In the genomic region with DNA sequence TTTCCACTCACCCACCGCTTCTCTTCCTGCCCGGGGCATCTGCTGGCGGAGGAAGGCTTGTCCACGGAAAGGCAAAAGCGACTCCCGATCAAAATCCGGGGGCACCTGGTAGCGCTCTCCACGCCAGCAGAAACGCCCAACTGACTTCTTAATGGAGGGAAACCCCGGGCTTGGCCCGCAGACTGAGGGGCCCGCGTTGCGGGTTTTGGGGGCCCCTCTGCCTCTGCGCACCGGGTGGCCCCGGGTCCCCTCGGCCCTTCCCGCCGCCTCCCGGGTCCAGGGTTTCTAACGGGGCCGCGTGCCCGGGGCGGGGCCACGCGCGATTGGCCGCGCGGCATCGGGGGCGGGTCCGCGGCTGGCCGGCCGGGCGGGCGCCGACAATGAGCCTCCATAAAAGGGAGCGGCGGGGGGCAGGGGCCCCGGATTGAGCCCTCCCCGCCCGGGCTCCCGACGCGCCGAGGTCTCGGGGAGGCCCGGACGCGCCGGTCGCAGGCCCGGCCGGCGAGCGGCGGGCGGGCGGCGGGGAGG, we compare ENCODE assay signal across 1 cellular context.
TF ChIP-seq lines count a peak whose summit lies in the region.

A gene with protein sequence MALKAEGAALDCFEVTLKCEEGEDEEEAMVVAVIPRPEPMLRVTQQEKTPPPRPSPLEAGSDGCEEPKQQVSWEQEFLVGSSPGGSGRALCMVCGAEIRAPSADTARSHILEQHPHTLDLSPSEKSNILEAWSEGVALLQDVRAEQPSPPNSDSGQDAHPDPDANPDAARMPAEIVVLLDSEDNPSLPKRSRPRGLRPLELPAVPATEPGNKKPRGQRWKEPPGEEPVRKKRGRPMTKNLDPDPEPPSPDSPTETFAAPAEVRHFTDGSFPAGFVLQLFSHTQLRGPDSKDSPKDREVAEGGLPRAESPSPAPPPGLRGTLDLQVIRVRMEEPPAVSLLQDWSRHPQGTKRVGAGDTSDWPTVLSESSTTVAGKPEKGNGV (plus strand): TSS at position 422 of the 528 bp plus-strand sequence. CDS start 231 bp downstream, outside the sequence.

TF ChIP-seq in HepG2, 621 proteins besides CTCF, POLR2A, EP300 and RAD21 (continued from another document and continues in another):
- TF ChIP-seq ZBTB44 (CRISPR knock-in tag; IDR thresholded peaks at IDR 0.05) (no peak), ZNF850 (CRISPR knock-in tag; conservative IDR thresholded peaks at IDR 0.05) (no peak), KMT2B (CRISPR knock-in tag; IDR thresholded peaks at IDR 0.05) (no peak), ZSCAN9 (CRISPR knock-in tag; IDR thresholded peaks at IDR 0.05; ENCODE audit: borderline replicate concordance) (no peak), HIC2 (CRISPR knock-in tag; IDR thresholded peaks at IDR 0.05; ENCODE audit: low read depth) (0 out of 2 replicates have a peak, but pooled peaks have one; percentile 32), GABPA (IDR thresholded peaks at IDR 0.05; ENCODE audit: low read depth, low read length) (no peak), GABPA (CRISPR knock-in tag; IDR thresholded peaks at IDR 0.05; ENCODE audit: low read depth) (no peak), ZNF709 (CRISPR knock-in tag; IDR thresholded peaks at IDR 0.05) (0 out of 2 replicates have a peak, but pooled peaks have one; percentile 49), RXRA (CRISPR knock-in tag; IDR thresholded peaks at IDR 0.05) (peak; percentile 29; the same call in 1 of the 2 replicates), ZNF7 (CRISPR knock-in tag; IDR thresholded peaks at IDR 0.05) (no peak), NR1H2 (CRISPR knock-in tag; IDR thresholded peaks at IDR 0.05; ENCODE audit: borderline replicate concordance, low read depth) (no peak), ZNF580 (CRISPR knock-in tag; IDR thresholded peaks at IDR 0.05; ENCODE audit: borderline replicate concordance, low read depth) (no peak), ZNF282 (IDR thresholded peaks at IDR 0.05; ENCODE audit: partially characterized antibody) (no peak), GABPB1 (CRISPR knock-in tag; IDR thresholded peaks at IDR 0.05) (no peak), ZNF3 (CRISPR knock-in tag; IDR thresholded peaks at IDR 0.05) (no peak), KLF12 (CRISPR knock-in tag; IDR thresholded peaks at IDR 0.05; ENCODE audit: borderline replicate concordance) (peak; percentile 53; the same call in 1 of the 2 replicates), ZNF883 (CRISPR knock-in tag; IDR thresholded peaks at IDR 0.05; ENCODE audit: not compliant biosample characterization) (no peak), REPIN1 (CRISPR knock-in tag; IDR thresholded peaks at IDR 0.05; ENCODE audit: borderline replicate concordance, low read depth) (0 out of 2 replicates have a peak, but pooled peaks have one; percentile 13), POLR2AphosphoS5 (IDR thresholded peaks at IDR 0.05; ENCODE audit: low read depth, low read length) (peak; percentile 46; the same call in 1 of the 2 replicates), TARDBP (CRISPR knock-in tag; IDR thresholded peaks at IDR 0.05) (0 out of 2 replicates have a peak, but pooled peaks have one; percentile 11), NCOR1 (IDR thresholded peaks at IDR 0.05; ENCODE audit: borderline replicate concordance, low read length) (no peak), IRX3 (CRISPR knock-in tag; IDR thresholded peaks at IDR 0.05; ENCODE audit: borderline replicate concordance, low read depth) (no peak), ZNF180 (CRISPR knock-in tag; IDR thresholded peaks at IDR 0.05; ENCODE audit: borderline replicate concordance, low read depth) (no peak), CCDC6 (CRISPR knock-in tag; IDR thresholded peaks at IDR 0.05) (0 out of 2 replicates have a peak, but pooled peaks have one; percentile 31), SAP130 (CRISPR knock-in tag; IDR thresholded peaks at IDR 0.05; ENCODE audit: low read depth) (0 out of 2 replicates have a peak, but pooled peaks have one; percentile 48), KLF13 (CRISPR knock-in tag; IDR thresholded peaks at IDR 0.05) (no peak), KLF6 (CRISPR knock-in tag; IDR thresholded peaks at IDR 0.05) (no peak; the same call in 1 of the 2 replicates), ZNF704 (CRISPR knock-in tag; IDR thresholded peaks at IDR 0.05; ENCODE audit: borderline replicate concordance) (no peak; the same call in 1 of the 2 replicates), SIN3A (IDR thresholded peaks at IDR 0.05; ENCODE audit: borderline replicate concordance, low read depth, low read length) (0 out of 2 replicates have a peak, but pooled peaks have one; percentile 27), RORA (CRISPR knock-in tag; IDR thresholded peaks at IDR 0.05) (no peak), E2F2 (CRISPR knock-in tag; IDR thresholded peaks at IDR 0.05; ENCODE audit: borderline replicate concordance) (no peak), ZEB1 (IDR thresholded peaks at IDR 0.05; ENCODE audit: insufficient replicate concordance, low read depth) (no peak), MAZ (IDR thresholded peaks at IDR 0.05; ENCODE audit: borderline replicate concordance, low read depth, low read length) (no peak), MAZ (CRISPR knock-in tag; IDR thresholded peaks at IDR 0.05; ENCODE audit: low read depth) (peak; percentile 37)
- TF ChIP-seq, protein P1, sequence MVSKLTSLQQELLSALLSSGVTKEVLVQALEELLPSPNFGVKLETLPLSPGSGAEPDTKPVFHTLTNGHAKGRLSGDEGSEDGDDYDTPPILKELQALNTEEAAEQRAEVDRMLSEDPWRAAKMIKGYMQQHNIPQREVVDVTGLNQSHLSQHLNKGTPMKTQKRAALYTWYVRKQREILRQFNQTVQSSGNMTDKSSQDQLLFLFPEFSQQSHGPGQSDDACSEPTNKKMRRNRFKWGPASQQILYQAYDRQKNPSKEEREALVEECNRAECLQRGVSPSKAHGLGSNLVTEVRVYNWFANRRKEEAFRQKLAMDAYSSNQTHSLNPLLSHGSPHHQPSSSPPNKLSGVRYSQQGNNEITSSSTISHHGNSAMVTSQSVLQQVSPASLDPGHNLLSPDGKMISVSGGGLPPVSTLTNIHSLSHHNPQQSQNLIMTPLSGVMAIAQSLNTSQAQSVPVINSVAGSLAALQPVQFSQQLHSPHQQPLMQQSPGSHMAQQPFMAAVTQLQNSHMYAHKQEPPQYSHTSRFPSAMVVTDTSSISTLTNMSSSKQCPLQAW (CRISPR knock-in tag; IDR thresholded peaks at IDR 0.05): 0 out of 2 replicates have a peak, but pooled peaks have one; percentile 11
- TF ChIP-seq, protein P2, sequence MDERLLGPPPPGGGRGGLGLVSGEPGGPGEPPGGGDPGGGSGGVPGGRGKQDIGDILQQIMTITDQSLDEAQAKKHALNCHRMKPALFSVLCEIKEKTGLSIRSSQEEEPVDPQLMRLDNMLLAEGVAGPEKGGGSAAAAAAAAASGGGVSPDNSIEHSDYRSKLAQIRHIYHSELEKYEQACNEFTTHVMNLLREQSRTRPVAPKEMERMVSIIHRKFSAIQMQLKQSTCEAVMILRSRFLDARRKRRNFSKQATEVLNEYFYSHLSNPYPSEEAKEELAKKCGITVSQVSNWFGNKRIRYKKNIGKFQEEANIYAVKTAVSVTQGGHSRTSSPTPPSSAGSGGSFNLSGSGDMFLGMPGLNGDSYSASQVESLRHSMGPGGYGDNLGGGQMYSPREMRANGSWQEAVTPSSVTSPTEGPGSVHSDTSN (CRISPR knock-in tag; IDR thresholded peaks at IDR 0.05): no peak
- TF ChIP-seq, protein P3, sequence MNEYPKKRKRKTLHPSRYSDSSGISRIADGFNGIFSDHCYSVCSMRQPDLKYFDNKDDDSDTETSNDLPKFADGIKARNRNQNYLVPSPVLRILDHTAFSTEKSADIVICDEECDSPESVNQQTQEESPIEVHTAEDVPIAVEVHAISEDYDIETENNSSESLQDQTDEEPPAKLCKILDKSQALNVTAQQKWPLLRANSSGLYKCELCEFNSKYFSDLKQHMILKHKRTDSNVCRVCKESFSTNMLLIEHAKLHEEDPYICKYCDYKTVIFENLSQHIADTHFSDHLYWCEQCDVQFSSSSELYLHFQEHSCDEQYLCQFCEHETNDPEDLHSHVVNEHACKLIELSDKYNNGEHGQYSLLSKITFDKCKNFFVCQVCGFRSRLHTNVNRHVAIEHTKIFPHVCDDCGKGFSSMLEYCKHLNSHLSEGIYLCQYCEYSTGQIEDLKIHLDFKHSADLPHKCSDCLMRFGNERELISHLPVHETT (CRISPR knock-in tag; conservative IDR thresholded peaks at IDR 0.05): no peak
- TF ChIP-seq, protein P4, sequence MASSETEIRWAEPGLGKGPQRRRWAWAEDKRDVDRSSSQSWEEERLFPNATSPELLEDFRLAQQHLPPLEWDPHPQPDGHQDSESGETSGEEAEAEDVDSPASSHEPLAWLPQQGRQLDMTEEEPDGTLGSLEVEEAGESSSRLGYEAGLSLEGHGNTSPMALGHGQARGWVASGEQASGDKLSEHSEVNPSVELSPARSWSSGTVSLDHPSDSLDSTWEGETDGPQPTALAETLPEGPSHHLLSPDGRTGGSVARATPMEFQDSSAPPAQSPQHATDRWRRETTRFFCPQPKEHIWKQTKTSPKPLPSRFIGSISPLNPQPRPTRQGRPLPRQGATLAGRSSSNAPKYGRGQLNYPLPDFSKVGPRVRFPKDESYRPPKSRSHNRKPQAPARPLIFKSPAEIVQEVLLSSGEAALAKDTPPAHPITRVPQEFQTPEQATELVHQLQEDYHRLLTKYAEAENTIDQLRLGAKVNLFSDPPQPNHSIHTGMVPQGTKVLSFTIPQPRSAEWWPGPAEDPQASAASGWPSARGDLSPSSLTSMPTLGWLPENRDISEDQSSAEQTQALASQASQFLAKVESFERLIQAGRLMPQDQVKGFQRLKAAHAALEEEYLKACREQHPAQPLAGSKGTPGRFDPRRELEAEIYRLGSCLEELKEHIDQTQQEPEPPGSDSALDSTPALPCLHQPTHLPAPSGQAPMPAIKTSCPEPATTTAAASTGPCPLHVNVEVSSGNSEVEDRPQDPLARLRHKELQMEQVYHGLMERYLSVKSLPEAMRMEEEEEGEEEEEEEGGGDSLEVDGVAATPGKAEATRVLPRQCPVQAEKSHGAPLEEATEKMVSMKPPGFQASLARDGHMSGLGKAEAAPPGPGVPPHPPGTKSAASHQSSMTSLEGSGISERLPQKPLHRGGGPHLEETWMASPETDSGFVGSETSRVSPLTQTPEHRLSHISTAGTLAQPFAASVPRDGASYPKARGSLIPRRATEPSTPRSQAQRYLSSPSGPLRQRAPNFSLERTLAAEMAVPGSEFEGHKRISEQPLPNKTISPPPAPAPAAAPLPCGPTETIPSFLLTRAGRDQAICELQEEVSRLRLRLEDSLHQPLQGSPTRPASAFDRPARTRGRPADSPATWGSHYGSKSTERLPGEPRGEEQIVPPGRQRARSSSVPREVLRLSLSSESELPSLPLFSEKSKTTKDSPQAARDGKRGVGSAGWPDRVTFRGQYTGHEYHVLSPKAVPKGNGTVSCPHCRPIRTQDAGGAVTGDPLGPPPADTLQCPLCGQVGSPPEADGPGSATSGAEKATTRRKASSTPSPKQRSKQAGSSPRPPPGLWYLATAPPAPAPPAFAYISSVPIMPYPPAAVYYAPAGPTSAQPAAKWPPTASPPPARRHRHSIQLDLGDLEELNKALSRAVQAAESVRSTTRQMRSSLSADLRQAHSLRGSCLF (CRISPR knock-in tag; IDR thresholded peaks at IDR 0.05; ENCODE audit: borderline replicate concordance): no peak
- TF ChIP-seq, protein P5, sequence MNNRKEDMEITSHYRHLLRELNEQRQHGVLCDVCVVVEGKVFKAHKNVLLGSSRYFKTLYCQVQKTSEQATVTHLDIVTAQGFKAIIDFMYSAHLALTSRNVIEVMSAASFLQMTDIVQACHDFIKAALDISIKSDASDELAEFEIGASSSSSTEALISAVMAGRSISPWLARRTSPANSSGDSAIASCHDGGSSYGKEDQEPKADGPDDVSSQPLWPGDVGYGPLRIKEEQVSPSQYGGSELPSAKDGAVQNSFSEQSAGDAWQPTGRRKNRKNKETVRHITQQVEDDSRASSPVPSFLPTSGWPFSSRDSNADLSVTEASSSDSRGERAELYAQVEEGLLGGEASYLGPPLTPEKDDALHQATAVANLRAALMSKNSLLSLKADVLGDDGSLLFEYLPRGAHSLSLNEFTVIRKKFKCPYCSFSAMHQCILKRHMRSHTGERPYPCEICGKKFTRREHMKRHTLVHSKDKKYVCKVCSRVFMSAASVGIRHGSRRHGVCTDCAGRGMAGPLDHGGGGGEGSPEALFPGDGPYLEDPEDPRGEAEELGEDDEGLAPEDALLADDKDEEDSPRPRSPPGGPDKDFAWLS (CRISPR knock-in tag; IDR thresholded peaks at IDR 0.05; ENCODE audit: borderline replicate concordance): no peak
